Comparison of ENCODE assay signal across 8 cellular contexts in the genomic region with DNA sequence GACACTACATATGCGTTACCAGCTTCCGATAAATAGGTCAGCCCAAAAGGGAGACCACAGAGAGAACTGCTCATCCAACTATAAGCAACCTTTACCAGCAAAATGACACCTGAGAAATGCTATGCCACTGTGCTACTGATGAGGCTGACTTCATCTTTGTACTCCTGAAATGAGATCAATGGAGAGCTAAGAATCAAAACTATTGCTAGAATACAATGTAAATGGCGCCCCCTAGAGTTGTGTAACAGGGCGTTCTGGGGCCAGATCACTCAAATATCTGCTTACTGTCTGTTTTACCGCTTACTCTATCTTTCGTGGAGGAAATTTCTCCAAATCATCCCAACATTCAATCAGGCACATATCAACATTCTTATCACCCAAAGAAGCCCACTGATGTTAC. TPM values are rescaled to one million over a fixed set of nuclear protein-coding genes. Genes with fewer than 3 reads are reported as not detected.
A peak's percentile ranks its signal among the peaks of the same experiment; 100 is the strongest.
DNase-seq lines count a peak whose midpoint lies in the region; ATAC-seq, FAIRE-seq and TF ChIP-seq lines count a peak whose summit lies in the region.

No MANE protein-coding gene starts in this region.

- TF ChIP-seq POLR2A in breast epithelium (IDR thresholded peaks at IDR 0.05) (no peak), suprapubic skin (IDR thresholded peaks at IDR 0.05) (no peak)

- H3K27me3 ChIP-seq in CD8-positive, alpha-beta memory T cell (ENCODE audit: insufficient read depth, low read length, poor library complexity, severe bottlenecking), result no peaks in the 10 kb centered on the region
- H3K27me3 ChIP-seq in breast epithelium (no peaks in the 10 kb centered on the region), suprapubic skin (no peaks in the 10 kb centered on the region)

- peaks cover 29% of the 10 kb centered on the region for H3K4me1 ChIP-seq in CD8-positive, alpha-beta memory T cell (ENCODE audit: insufficient read depth, low read length)
- peaks cover 3 to 13% of the 10 kb centered on the region in 2 donors for H3K4me1 ChIP-seq in breast epithelium
- H3K4me1 ChIP-seq in suprapubic skin, result peaks cover 22% of the 10 kb centered on the region

- CTCF ChIA-PET in CD8-positive, alpha-beta memory T cell (lab: Charles Lee), result interaction anchor here (0.6 to 1.3 kb wide), 6 partner anchors 12 to 131 kb away, joined by 3 to 8 read pairs (median 3); no protein-coding TSS in a partner anchor
- CTCF ChIA-PET in HEK293T (lab: Yijun Ruan, JAX), result interaction anchor here (0.6 to 1.5 kb wide), 13 partner anchors 12 to 149 kb away, joined by 3 to 14 read pairs (median 5); no protein-coding TSS in a partner anchor

- ATAC-seq in naive thymus-derived CD8-positive, alpha-beta T cell, result no peak
- no peak for ATAC-seq in GM21381 (IDR thresholded peaks at IDR 0.05; ENCODE audit: unreplicated experiment)

- peak in 3 of 5 donors; percentile 22 to 56 (median 43) for DNase-seq in CD8-positive, alpha-beta memory T cell
- DNase-seq in HEK293T (ENCODE audit: extremely low spot score) (peak; percentile 53), RCC 7860 (ENCODE audit: low spot score) (peak; percentile 6), breast epithelium (ENCODE audit: low spot score in 2 of 2) (no peak), coronary artery (ENCODE audit: low spot score) (no peak), suprapubic skin (ENCODE audit: low spot score in 2 of 2) (no peak)
- peak in 7 of 10 donors; percentile 22 to 68 (median 52) for DNase-seq in naive thymus-derived CD8-positive, alpha-beta T cell

- TF ChIP-seq EP300 in suprapubic skin (IDR thresholded peaks at IDR 0.05), result no peak

- H3K36me3 ChIP-seq in CD8-positive, alpha-beta memory T cell (ENCODE audit: insufficient read depth, low read length), result peaks cover 20% of the 10 kb centered on the region
- H3K36me3 ChIP-seq in breast epithelium (no peaks in the 10 kb centered on the region), suprapubic skin (peaks cover 21% of the 10 kb centered on the region)

- H3K27ac ChIP-seq in CD8-positive, alpha-beta memory T cell (ENCODE audit: low read depth, low read length), result no peak overlapping the region
- H3K27ac ChIP-seq in breast epithelium (no peak overlapping the region), coronary artery (no peak overlapping the region), suprapubic skin (no peak overlapping the region)

- intact Hi-C loops in breast epithelium (cut with DNase I; ENCODE audit: low total_unique reads), result no loop called here

- TF ChIP-seq CTCF in breast epithelium (IDR thresholded peaks at IDR 0.05), result peak in 2 of 3 donors; percentile 13 to 18
- TF ChIP-seq CTCF in coronary artery (IDR thresholded peaks at IDR 0.05), result no peak
- TF ChIP-seq CTCF in suprapubic skin (IDR thresholded peaks at IDR 0.05), result peak in 1 of 2 donors; percentile 6

- H3K27ac Mint-ChIP-seq in CD8-positive, alpha-beta memory T cell, result peak overlapping the region; percentile 19 to 92 (median 72)
- peak overlapping the region in 8 of 10 donors; percentile 1 to 79 (median 36) for H3K27ac Mint-ChIP-seq in naive thymus-derived CD8-positive, alpha-beta T cell

- WGBS in suprapubic skin, result 68% methylated on average over 6 of the region's 6 CpGs

- H3K9me3 ChIP-seq in CD8-positive, alpha-beta memory T cell (ENCODE audit: low read length), result no peaks in the 10 kb centered on the region
- H3K9me3 ChIP-seq in breast epithelium (no peaks in the 10 kb centered on the region), suprapubic skin (no peaks in the 10 kb centered on the region)

- H3K27me3 Mint-ChIP-seq in CD8-positive, alpha-beta memory T cell, result no peaks in the 10 kb centered on the region
- no peaks in the 10 kb centered on the region for H3K27me3 Mint-ChIP-seq in naive thymus-derived CD8-positive, alpha-beta T cell

- H3K4me3 ChIP-seq in CD8-positive, alpha-beta memory T cell (ENCODE audit: low read length), result no peak overlapping the region
- H3K4me3 ChIP-seq in breast epithelium (no peak overlapping the region), coronary artery (no peak overlapping the region), suprapubic skin (no peak overlapping the region)

- H3K36me3 Mint-ChIP-seq in CD8-positive, alpha-beta memory T cell, result peaks cover under 1 to 64% (median 3%) of the 10 kb centered on the region in 3 donors
- peaks cover 0 to 69% (median 2%) of the 10 kb centered on the region in 3 donors for H3K36me3 Mint-ChIP-seq in naive thymus-derived CD8-positive, alpha-beta T cell

- H3K4me1 Mint-ChIP-seq in CD8-positive, alpha-beta memory T cell, result peaks cover 48 to 72% (median 61%) of the 10 kb centered on the region in 3 donors
- peaks cover 31 to 68% (median 58%) of the 10 kb centered on the region in 4 donors for H3K4me1 Mint-ChIP-seq in naive thymus-derived CD8-positive, alpha-beta T cell

- H3K9me3 Mint-ChIP-seq in CD8-positive, alpha-beta memory T cell, result no peaks in the 10 kb centered on the region
- H3K9me3 Mint-ChIP-seq in naive thymus-derived CD8-positive, alpha-beta T cell, result no peaks in the 10 kb centered on the region

- peak overlapping the region in 1 of 7 donors; percentile 74 for H3K4me3 Mint-ChIP-seq in CD8-positive, alpha-beta memory T cell
- H3K4me3 Mint-ChIP-seq in naive thymus-derived CD8-positive, alpha-beta T cell, result peak overlapping the region in 4 of 10 donors; percentile 27 to 41 (median 37)

- no peak for FAIRE-seq in RCC 7860 (lab: Jason Lieb, UNC)

- POLR2A ChIA-PET in CD8-positive, alpha-beta memory T cell (lab: Charles Lee), result no interaction called here
- POLR2A ChIA-PET in HEK293T (lab: Yijun Ruan, JAX), result interaction anchor here (1.0 to 1.3 kb wide), 3 partner anchors 39 to 68 kb away, joined by 3 to 4 read pairs (median 4); a partner anchor contains a TSS
- POLR2A ChIA-PET in naive thymus-derived CD8-positive, alpha-beta T cell (lab: Charles Lee), result interaction anchor here (0.6 to 2.3 kb wide), 3 partner anchors 9 to 78 kb away, joined by 3 to 11 read pairs (median 3); no protein-coding TSS in a partner anchor

TF ChIP-seq in HEK293T, 16 proteins besides CTCF, POLR2A, EP300 and RAD21:
- TF ChIP-seq HDGF (IDR thresholded peaks at IDR 0.05; ENCODE audit: borderline replicate concordance) (no peak), SUZ12 (IDR thresholded peaks at IDR 0.05) (no peak)
- TF ChIP-seq, protein P1, sequence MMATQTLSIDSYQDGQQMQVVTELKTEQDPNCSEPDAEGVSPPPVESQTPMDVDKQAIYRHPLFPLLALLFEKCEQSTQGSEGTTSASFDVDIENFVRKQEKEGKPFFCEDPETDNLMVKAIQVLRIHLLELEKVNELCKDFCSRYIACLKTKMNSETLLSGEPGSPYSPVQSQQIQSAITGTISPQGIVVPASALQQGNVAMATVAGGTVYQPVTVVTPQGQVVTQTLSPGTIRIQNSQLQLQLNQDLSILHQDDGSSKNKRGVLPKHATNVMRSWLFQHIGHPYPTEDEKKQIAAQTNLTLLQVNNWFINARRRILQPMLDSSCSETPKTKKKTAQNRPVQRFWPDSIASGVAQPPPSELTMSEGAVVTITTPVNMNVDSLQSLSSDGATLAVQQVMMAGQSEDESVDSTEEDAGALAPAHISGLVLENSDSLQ (IDR thresholded peaks at IDR 0.05), result no peak

RNA-seq across cellular contexts. Expression of a gene that starts 4.6 kb away (rescaled TPM):
- 10 to 100 TPM; 58.1 to 63.3 TPM for total RNA-seq in CD8-positive, alpha-beta memory T cell
- 37.2 TPM for polyA plus RNA-seq in CD8-positive, alpha-beta memory T cell
- 10 to 100 TPM; 34.4 to 57.0 (median 49.5) TPM for total RNA-seq in breast epithelium
- total RNA-seq in naive thymus-derived CD8-positive, alpha-beta T cell, result 10 to 100 TPM; 90.5 to 94.8 TPM
- 10 to 100 TPM; 17.6 to 39.6 (median 26.3) TPM for polyA plus RNA-seq in naive thymus-derived CD8-positive, alpha-beta T cell
- 10 to 100 TPM; 34.5 to 72.0 (median 42.2) TPM for total RNA-seq in suprapubic skin

RNA-seq across cellular contexts. Expression of a gene that starts 16.0 kb away (rescaled TPM):
- under 1 TPM; 0.49 to 0.79 TPM for total RNA-seq in CD8-positive, alpha-beta memory T cell
- polyA plus RNA-seq in CD8-positive, alpha-beta memory T cell, result 0.77 TPM
- total RNA-seq in breast epithelium (under 1 TPM in 2 of 3 donors, not detected in 1; 0.29 to 0.33 TPM), suprapubic skin (not detected)
- total RNA-seq in naive thymus-derived CD8-positive, alpha-beta T cell, result 1 to 10 TPM in 1 of 2 experiments, under 1 TPM in 1; 0.41 to 1.2 TPM
- under 1 TPM in 2 of 3 donors, not detected in 1; 0.06 to 0.30 TPM for polyA plus RNA-seq in naive thymus-derived CD8-positive, alpha-beta T cell

RNA-seq across cellular contexts. Expression of a gene that starts 21.7 kb away (rescaled TPM):
- total RNA-seq in CD8-positive, alpha-beta memory T cell, result 10 to 100 TPM; 17.4 to 18.5 TPM
- 80.3 TPM for polyA plus RNA-seq in CD8-positive, alpha-beta memory T cell
- total RNA-seq in breast epithelium, result 10 to 100 TPM; 51.1 to 74.2 (median 56.3) TPM
- 10 to 100 TPM; 81.2 to 90.6 TPM for total RNA-seq in naive thymus-derived CD8-positive, alpha-beta T cell
- polyA plus RNA-seq in naive thymus-derived CD8-positive, alpha-beta T cell, result 10 to 100 TPM; 89.5 to 99.6 (median 90.6) TPM
- 10 to 100 TPM; 53.2 to 85.0 (median 70.6) TPM for total RNA-seq in suprapubic skin

RNA-seq across cellular contexts. Expression of a gene that starts 37.4 kb away (rescaled TPM):
- total RNA-seq in CD8-positive, alpha-beta memory T cell, result 1 to 10 TPM; 1.8 to 2.0 TPM
- polyA plus RNA-seq in CD8-positive, alpha-beta memory T cell, result not detected
- total RNA-seq in breast epithelium (1 to 10 TPM in 1 of 3 donors, under 1 TPM in 2; 0.59 to 2.4 (median 0.66) TPM), suprapubic skin (1 to 10 TPM in 3 of 4 donors, under 1 TPM in 1; 0.86 to 9.3 (median 1.6) TPM)
- total RNA-seq in naive thymus-derived CD8-positive, alpha-beta T cell, result 10 to 100 TPM; 13.8 to 14.3 TPM
- under 1 TPM in 2 of 3 donors, not detected in 1; 0.43 to 0.50 TPM for polyA plus RNA-seq in naive thymus-derived CD8-positive, alpha-beta T cell

RNA-seq across cellular contexts. Expression of a gene that starts 39.2 kb away (rescaled TPM):
- 10 to 100 TPM; 48.8 to 49.7 TPM for total RNA-seq in CD8-positive, alpha-beta memory T cell
- polyA plus RNA-seq in CD8-positive, alpha-beta memory T cell, result 46.2 TPM
- 10 to 100 TPM; 52.1 to 72.2 (median 59.9) TPM for total RNA-seq in breast epithelium
- total RNA-seq in naive thymus-derived CD8-positive, alpha-beta T cell, result 10 to 100 TPM; 27.0 to 35.4 TPM
- 10 to 100 TPM; 34.9 to 42.4 (median 36.2) TPM for polyA plus RNA-seq in naive thymus-derived CD8-positive, alpha-beta T cell
- total RNA-seq in suprapubic skin, result 10 to 100 TPM; 50.2 to 70.7 (median 66.6) TPM

Comparison
In these comparisons a context has a peak if more than half of its experiments do, and no peak if none do; other contexts are left out.
1. DNase-seq: peak in CD8-positive, alpha-beta memory T cell (3 of 5), HEK293T (single experiment), RCC 7860 (single experiment) and naive thymus-derived CD8-positive, alpha-beta T cell (7 of 10); none in breast epithelium (0 of 2), coronary artery (single experiment) and suprapubic skin (0 of 2).